Comparison of ENCODE assay signal across 2 cellular contexts in genomic region chr17:1224330-1224729, GRCh38.
A peak's percentile ranks its signal among the peaks of the same experiment; 100 is the strongest.
TF ChIP-seq lines count a peak whose summit lies in the region.

No MANE protein-coding gene starts in this region.

TF ChIP-seq in GM12878, 131 proteins besides CTCF, POLR2A, EP300 and RAD21:
- TF ChIP-seq RB1 (IDR thresholded peaks at IDR 0.05; ENCODE audit: borderline replicate concordance) (no peak), NR2F1 (conservative IDR thresholded peaks at IDR 0.05) (0 out of 2 replicates have a peak, but pooled peaks have one; percentile 14), ZNF622 (IDR thresholded peaks at IDR 0.05) (no peak), ASH2L (IDR thresholded peaks at IDR 0.05; ENCODE audit: borderline replicate concordance, low read depth) (no peak)

TF ChIP-seq in HepG2, 621 proteins besides CTCF, POLR2A, EP300 and RAD21:
- TF ChIP-seq RAD51 (IDR thresholded peaks at IDR 0.05; ENCODE audit: borderline replicate concordance), result no peak
- TF ChIP-seq ZNF143 (CRISPR knock-in tag; IDR thresholded peaks at IDR 0.05), result no peak
- TF ChIP-seq CEBPB (IDR thresholded peaks at IDR 0.05; ENCODE audit: borderline replicate concordance, low read depth, low read length), result peak; percentile 52; the same call in 1 of the 2 replicates
- no peak for TF ChIP-seq MZF1 (CRISPR knock-in tag; IDR thresholded peaks at IDR 0.05; ENCODE audit: borderline replicate concordance)
- 0 out of 2 replicates have a peak, but pooled peaks have one; percentile 26 for TF ChIP-seq NR2F2 (IDR thresholded peaks at IDR 0.05; ENCODE audit: borderline replicate concordance, low read depth)
- TF ChIP-seq HHEX (CRISPR knock-in tag; IDR thresholded peaks at IDR 0.05), result no peak
- TF ChIP-seq ZNF180 (CRISPR knock-in tag; IDR thresholded peaks at IDR 0.05; ENCODE audit: borderline replicate concordance, low read depth), result no peak
- peak; percentile 44; the same call in 1 of the 2 replicates for TF ChIP-seq NR2F6 (IDR thresholded peaks at IDR 0.05)
- 0 out of 2 replicates have a peak, but pooled peaks have one; percentile 21 for TF ChIP-seq NR2F6 (CRISPR knock-in tag; IDR thresholded peaks at IDR 0.05)
- no peak for TF ChIP-seq TBX2 (CRISPR knock-in tag; IDR thresholded peaks at IDR 0.05; ENCODE audit: borderline replicate concordance)
- 0 out of 2 replicates have a peak, but pooled peaks have one; percentile 25 for TF ChIP-seq CEBPG (CRISPR knock-in tag; IDR thresholded peaks at IDR 0.05)
- TF ChIP-seq ZNF740 (CRISPR knock-in tag; IDR thresholded peaks at IDR 0.05), result no peak
- no peak for TF ChIP-seq ZIK1 (CRISPR knock-in tag; IDR thresholded peaks at IDR 0.05; ENCODE audit: borderline replicate concordance, low read depth)
- no peak for TF ChIP-seq ZFP36 (IDR thresholded peaks at IDR 0.05; ENCODE audit: borderline replicate concordance, low read depth, low read length, partially characterized antibody)
- no peak for TF ChIP-seq XBP1 (CRISPR knock-in tag; IDR thresholded peaks at IDR 0.05)
